Comparison of ENCODE assay signal across 2 cellular contexts in genomic region chr2:46314065-46314835, GRCh38.
TF ChIP-seq lines count a peak whose summit lies in the region.

No MANE protein-coding gene starts in this region.

TF ChIP-seq in SK-N-SH, 30 proteins besides CTCF, POLR2A, EP300 and RAD21 (continued from another document):
- TF ChIP-seq REST (IDR thresholded peaks at IDR 0.05; ENCODE audit: low read depth, low read length) = no peak
- no peak for TF ChIP-seq SIN3A (IDR thresholded peaks at IDR 0.05; ENCODE audit: borderline replicate concordance, low read depth, low read length)
- TF ChIP-seq MAX (IDR thresholded peaks at IDR 0.05; ENCODE audit: low read depth) = no peak

TF ChIP-seq in SK-N-SH treated with all-trans-retinoic acid at 6 μM for 48 hours, 23 proteins besides CTCF, POLR2A, EP300 and RAD21 (continued from another document):
- TF ChIP-seq CSRNP3 (CRISPR knock-in tag; IDR thresholded peaks at IDR 0.05) (no peak), RARB (CRISPR knock-in tag; IDR thresholded peaks at IDR 0.05) (no peak), ZNF8 (CRISPR knock-in tag; IDR thresholded peaks at IDR 0.05) (no peak), BACH2 (CRISPR knock-in tag; IDR thresholded peaks at IDR 0.05; ENCODE audit: borderline replicate concordance) (no peak), CREB5 (CRISPR knock-in tag; IDR thresholded peaks at IDR 0.05; ENCODE audit: low read depth) (no peak), TCF4 (CRISPR knock-in tag; IDR thresholded peaks at IDR 0.05; ENCODE audit: borderline replicate concordance) (no peak), ARNTL (CRISPR knock-in tag; IDR thresholded peaks at IDR 0.05; ENCODE audit: borderline replicate concordance, low read depth) (no peak), OSR1 (CRISPR knock-in tag; IDR thresholded peaks at IDR 0.05) (no peak), GLIS3 (CRISPR knock-in tag; IDR thresholded peaks at IDR 0.05) (no peak)
